Comparison of ENCODE assay signal across 12 cellular contexts in the genomic region with DNA sequence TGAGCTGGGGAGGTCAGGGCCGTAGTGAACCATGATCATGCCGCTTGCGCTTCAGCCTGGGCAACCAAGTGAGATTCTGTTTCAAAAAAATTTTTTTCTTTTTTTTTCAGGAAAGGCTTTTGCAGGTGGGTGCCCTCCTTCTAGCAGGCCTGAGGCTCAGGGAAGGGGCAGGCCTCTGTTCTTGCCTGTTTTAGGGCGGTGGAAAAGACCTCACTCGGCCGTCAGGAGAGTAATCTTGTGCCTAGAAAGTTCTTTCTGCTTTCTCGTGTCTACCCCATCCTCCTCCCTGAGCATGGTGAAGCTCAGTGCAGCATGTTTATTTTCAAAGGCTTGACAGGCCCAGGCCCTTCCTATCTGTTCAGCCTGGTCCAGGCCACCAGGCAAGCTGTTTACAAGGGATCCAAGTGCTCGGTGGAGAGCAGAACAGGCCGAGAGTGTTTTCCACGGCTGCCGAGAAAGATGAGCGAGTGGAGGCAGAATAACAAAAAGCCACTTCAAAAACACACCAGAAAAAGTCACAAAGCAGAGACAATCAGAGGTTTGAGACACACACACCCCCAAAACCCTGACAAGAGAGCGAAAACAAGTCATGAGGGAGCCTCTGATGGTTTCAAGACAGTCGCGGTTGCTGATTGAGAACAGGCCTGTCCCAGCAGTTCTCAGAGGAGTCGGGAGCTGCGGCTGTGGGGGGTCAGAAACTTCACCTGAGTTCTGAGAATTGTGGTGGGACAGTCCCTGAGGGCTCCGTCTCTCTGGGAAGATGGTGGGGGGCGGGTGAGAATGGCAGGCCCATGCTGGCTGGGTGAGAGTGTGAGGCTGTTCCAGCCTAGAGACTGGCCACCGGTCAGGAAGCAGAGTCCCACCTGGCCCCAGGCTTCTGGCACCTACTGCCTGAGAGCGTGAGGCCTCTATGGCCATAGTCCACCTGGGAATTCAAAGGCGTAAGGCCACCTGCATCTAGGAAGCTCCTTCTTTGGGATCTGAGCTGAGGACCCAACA. TPM values are rescaled to one million over a fixed set of nuclear protein-coding genes. Genes with fewer than 3 reads are reported as not detected.
DNase-seq lines count a peak whose midpoint lies in the region; ATAC-seq and TF ChIP-seq lines count a peak whose summit lies in the region.
"Had no signal": no experiment of that assay in that cellular context is flagged by ENCODE, and none has a peak within 500 bp of the region (broad histone marks: within the 10 kb centered on the region; RNA-seq: fewer than 3 reads in every experiment).

No MANE protein-coding gene starts in this region.

- peaks cover 0 to 2% (median 0%) of the 10 kb centered on the region in 3 donors for H3K36me3 Mint-ChIP-seq in naive thymus-derived CD8-positive, alpha-beta T cell

- H3K27ac ChIP-seq in cardiac muscle cell (peak overlapping the region; percentile 85), thymus (ENCODE audit: low read depth) (peak overlapping the region; percentile 85), left lung (no peak overlapping the region)

- DNase-seq in cardiac muscle cell (ENCODE audit: low read depth in 1 of 2, low spot score in 1 of 2), result peak in 1 of 2 donors; percentile 51
- no peak for DNase-seq in Right ventricle myocardium superior
- peak; percentile 68 for DNase-seq in activated T-helper 9 cell treated with anti-CD3 and anti-CD28 coated beads, Interleukin-2, amount 50 U/mL, for 16 hours (ENCODE audit: low read depth)
- DNase-seq in naive thymus-derived CD8-positive, alpha-beta T cell, result peak; percentile 44 to 93 (median 80)
- DNase-seq in hypothalamus (lab: John Stamatoyannopoulos, UW), result no peak
- no peak for DNase-seq in left lung
- DNase-seq in T1000 (lab: John Stamatoyannopoulos, UW), result no peak
- DNase-seq: NCI-H2107 had no signal

- H3K9me3 ChIP-seq in cardiac muscle cell (ENCODE audit: low read depth) (no peaks in the 10 kb centered on the region), thymus (ENCODE audit: control insufficient read depth) (no peaks in the 10 kb centered on the region), left lung (no peaks in the 10 kb centered on the region)
- H3K9me3 ChIP-seq: HAP-1 had no signal

- no peaks in the 10 kb centered on the region for H3K9me3 Mint-ChIP-seq in naive thymus-derived CD8-positive, alpha-beta T cell
- H3K9me3 Mint-ChIP-seq: dendritic cell treated with granulocyte-macrophage colony-stimulating factor and Interleukin-4, amounts not matched to agents 40 ng/mL and 50 ng/mL, for 4 days had no signal

- peaks cover 4% of the 10 kb centered on the region for H3K4me1 ChIP-seq in cardiac muscle cell (ENCODE audit: low read depth)
- peaks cover 8% of the 10 kb centered on the region for H3K4me1 ChIP-seq in thymus (ENCODE audit: control insufficient read depth, insufficient read depth, low read length)
- peaks cover 5 to 11% of the 10 kb centered on the region in 2 donors for H3K4me1 ChIP-seq in left lung
- H3K4me1 ChIP-seq: HAP-1 had no signal

- no peak overlapping the region for H3K4me3 ChIP-seq in cardiac muscle cell
- no peak overlapping the region for H3K4me3 ChIP-seq in thymus (ENCODE audit: low read length)
- H3K4me3 ChIP-seq in left lung, result no peak overlapping the region
- H3K4me3 ChIP-seq: HAP-1 had no signal

- H3K27me3 ChIP-seq in cardiac muscle cell (no peaks in the 10 kb centered on the region), thymus (ENCODE audit: control insufficient read depth, insufficient read depth) (no peaks in the 10 kb centered on the region), left lung (no peaks in the 10 kb centered on the region)

- ATAC-seq in Right ventricle myocardium superior (ENCODE audit: poor library complexity), result no peak
- peak; percentile 53 to 56 for ATAC-seq in naive thymus-derived CD8-positive, alpha-beta T cell
- no peak for ATAC-seq in left lung
- ATAC-seq: sciatic nerve had no signal

- H3K27ac Mint-ChIP-seq in naive thymus-derived CD8-positive, alpha-beta T cell, result peak overlapping the region; percentile 95 to 100 (median 100)
- H3K27ac Mint-ChIP-seq: dendritic cell treated with granulocyte-macrophage colony-stimulating factor and Interleukin-4, amounts not matched to agents 40 ng/mL and 50 ng/mL, for 4 days had no signal

- H3K4me3 Mint-ChIP-seq in naive thymus-derived CD8-positive, alpha-beta T cell, result peak overlapping the region; percentile 71 to 93 (median 86)
- H3K4me3 Mint-ChIP-seq: dendritic cell treated with granulocyte-macrophage colony-stimulating factor and Interleukin-4, amounts not matched to agents 40 ng/mL and 50 ng/mL, for 4 days had no signal

- POLR2A ChIA-PET in naive thymus-derived CD8-positive, alpha-beta T cell (lab: Charles Lee), result interaction anchor here (0.7 to 31.1 kb wide), 16 partner anchors 9 to 1086 kb away, joined by 3 to 2269 read pairs (median 10); partner anchors contain the start of genes CCR7 and EIF1

- no peaks in the 10 kb centered on the region for H3K27me3 Mint-ChIP-seq in naive thymus-derived CD8-positive, alpha-beta T cell

- H3K36me3 ChIP-seq in cardiac muscle cell, result no peaks in the 10 kb centered on the region
- no peaks in the 10 kb centered on the region for H3K36me3 ChIP-seq in thymus (ENCODE audit: control insufficient read depth, insufficient read depth)
- H3K36me3 ChIP-seq in left lung, result no peaks in the 10 kb centered on the region
- H3K36me3 ChIP-seq: HAP-1 had no signal

- TF ChIP-seq CTCF in cardiac muscle cell (IDR thresholded peaks at IDR 0.05; ENCODE audit: low read depth, low read length) (no peak), left lung (IDR thresholded peaks at IDR 0.05) (no peak)

- 86% methylated on average over 22 of the region's 22 CpGs for WGBS in thymus

- H3K4me1 Mint-ChIP-seq in naive thymus-derived CD8-positive, alpha-beta T cell, result peaks cover 40 to 99% (median 95%) of the 10 kb centered on the region in 4 donors

- intact Hi-C loops in Right ventricle myocardium superior (cut with DNase I) (no loop called here), left lung (cut with DNase I) (no loop called here)

RNA-seq across cellular contexts. Expression of gene CCR7, which starts 37.5 kb away (rescaled TPM):
- total RNA-seq in cardiac muscle cell (0.28 TPM in 1 of 2 replicates, not detected in the other), Right ventricle myocardium superior (not detected), left lung (1 to 10 TPM in 1 of 2 donors, under 1 TPM in 1; 0.35 to 1.6 TPM)
- polyA plus RNA-seq in cardiac muscle cell (0.57 TPM in 1 of 2 replicates, not detected in the other), thymus (102 TPM)
- total RNA-seq in naive thymus-derived CD8-positive, alpha-beta T cell, result 100 to 1,000 TPM; 571 to 574 TPM
- polyA plus RNA-seq in naive thymus-derived CD8-positive, alpha-beta T cell, result 1,000 to 10,000 TPM in 2 of 3 donors, 100 to 1,000 TPM in 1; 897 to 2,008 (median 1,531) TPM

RNA-seq across cellular contexts. Expression of gene SMARCE1, which starts 44.9 kb away (rescaled TPM):
- 159 and 195 TPM in 2 replicates for total RNA-seq in cardiac muscle cell
- 192 and 244 TPM in 2 replicates for polyA plus RNA-seq in cardiac muscle cell
- total RNA-seq in Right ventricle myocardium superior, result 49.5 TPM
- total RNA-seq in naive thymus-derived CD8-positive, alpha-beta T cell, result 100 to 1,000 TPM in 1 of 2 experiments, 10 to 100 TPM in 1; 97.5 to 108 TPM
- polyA plus RNA-seq in naive thymus-derived CD8-positive, alpha-beta T cell, result 100 to 1,000 TPM; 195 to 229 (median 220) TPM
- 109 TPM for polyA plus RNA-seq in thymus
- 10 to 100 TPM; 83.9 to 87.6 TPM for total RNA-seq in left lung

Comparison
In these comparisons a context has a peak if more than half of its experiments do, and no peak if none do; other contexts are left out.
1. DNase-seq: peak in activated T-helper 9 cell treated with anti-CD3 and anti-CD28 coated beads, Interleukin-2, amount 50 U/mL, for 16 hours (single experiment) and naive thymus-derived CD8-positive, alpha-beta T cell (10 of 10); none in Right ventricle myocardium superior (single experiment), hypothalamus (0 of 51), left lung (0 of 2) and T1000 (single experiment).
2. H3K27ac ChIP-seq: peak in cardiac muscle cell (single experiment) and thymus (single experiment); none in left lung (0 of 2).
3. ATAC-seq: peak in naive thymus-derived CD8-positive, alpha-beta T cell (2 of 2); none in Right ventricle myocardium superior (single experiment) and left lung (single experiment).
4. RNA of gene CCR7, which starts 37.5 kb away (total RNA-seq): 571 to 574 TPM in naive thymus-derived CD8-positive, alpha-beta T cell; 0.35 to 1.6 TPM in left lung, not detected in Right ventricle myocardium superior (single experiment) and 0.28 TPM in cardiac muscle cell; every median in the first group is over 100 times any median in the second.